Comparison of ENCODE assay signal across 22 cellular contexts in the genomic region with DNA sequence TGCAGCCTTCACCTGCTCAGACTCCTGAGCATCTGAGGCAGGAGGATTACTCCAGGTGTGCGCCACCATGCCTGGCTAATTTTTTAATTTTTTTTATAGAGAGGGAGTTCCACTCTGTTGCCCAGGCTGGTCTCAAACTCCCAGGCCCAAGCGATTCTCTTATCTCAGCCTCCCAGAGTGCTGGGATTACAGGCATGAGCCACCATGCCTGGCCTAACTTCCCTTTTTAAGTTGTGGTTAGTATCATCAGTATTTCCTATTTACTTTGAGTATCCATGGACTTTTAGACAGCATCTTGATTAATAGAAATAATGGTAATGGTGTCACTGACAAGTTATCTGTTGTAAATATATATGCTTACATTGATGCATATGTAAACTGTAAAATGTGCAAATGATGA.
DNase-seq lines count a peak whose midpoint lies in the region; ATAC-seq, FAIRE-seq and TF ChIP-seq lines count a peak whose summit lies in the region.
"Had no signal": no experiment of that assay in that cellular context is flagged by ENCODE, and none has a peak within 500 bp of the region (broad histone marks: within the 10 kb centered on the region; RNA-seq: fewer than 3 reads in every experiment).

No MANE protein-coding gene starts in this region.

- 89% methylated on average over 2 of the region's 2 CpGs; no CpG with 5 or more reads in 1 of the 2 experiments for WGBS in H1 (ENCODE audit: extremely low coverage in 1 of 2, insufficient coverage in 1 of 2, insufficient read length in 1 of 2, insufficient replicate concordance in 2 of 2, low coverage in 1 of 2, low lambda C conversion rate in 2 of 2, missing lambda C conversion rate in 1 of 2), 2 experiments

- H2BK12ac ChIP-seq in H1 (ENCODE audit: low read depth, low read length), result no peak overlapping the region

- peak; percentile 46 to 73 for DNase-seq in NOMO-1 (lab: John Stamatoyannopoulos, UW; ENCODE audit: unreplicated experiment in 2 of 2)
- no peak for DNase-seq in NOMO-1 treated with dmso at 0.1 percent for 144 hours (lab: John Stamatoyannopoulos, UW; ENCODE audit: unreplicated experiment)
- DNase-seq in OCI-M1 (lab: John Stamatoyannopoulos, UW), result peak; percentile 94
- DNase-seq in H1 (ENCODE audit: low read depth in 1 of 2, low spot score in 2 of 2), result no peak
- no peak for DNase-seq in EL
- no peak for DNase-seq in urothelium cell line (ENCODE audit: low spot score)
- DNase-seq: activated CD4-positive, alpha-beta T cell treated with anti-CD3 and anti-CD28 coated beads, Interleukin-2, amount 50 U/mL, for 48 hours; activated naive CD4-positive, alpha-beta T cell; amygdala; BE2C; heart right ventricle; retina; stimulated activated CD4-positive, alpha-beta T cell treated with anti-CD3 and anti-CD28 coated beads, Interleukin-4, amount 100 ng/mL, for 4 hours; T-helper 1 cell had no signal

- no peak overlapping the region for H4K8ac ChIP-seq in H1 (ENCODE audit: extremely low read depth, insufficient read depth, low read length)

- H2BK5ac ChIP-seq in H1 (ENCODE audit: low read depth, low read length), result no peak overlapping the region

- H3K23me2 ChIP-seq in H1 (ENCODE audit: low read depth, low read length), result peaks cover 2% of the 10 kb centered on the region; the same call in 1 of the 2 replicates

- no peak overlapping the region for H4K91ac ChIP-seq in H1 (replicated peaks; ENCODE audit: insufficient read length, low read length)

- no peak overlapping the region for H3K9ac ChIP-seq in H1 (replicated peaks in 1 of 4; ENCODE audit: extremely low read depth in 1 of 4, low read depth in 3 of 4, low read length in 3 of 4)

- no peaks in the 10 kb centered on the region for H3K27me3 ChIP-seq in H1 (replicated peaks in 1 of 4; ENCODE audit: control insufficient read depth in 3 of 4, extremely low read depth in 1 of 4, insufficient read depth in 3 of 4, low read length in 3 of 4)
- H3K27me3 ChIP-seq: BE2C, cardiac muscle cell, heart right ventricle had no signal

- FAIRE-seq in H1 (lab: Jason Lieb, UNC) (no peak), urothelium cell line (lab: Jason Lieb, UNC) (no peak)
- FAIRE-seq: GM12878, islet of Langerhans had no signal

- peaks cover 7% of the 10 kb centered on the region; the same call in 1 of the 2 replicates for H3K79me1 ChIP-seq in H1 (ENCODE audit: low read depth, low read length)

- H3K36me3 ChIP-seq in H1 (ENCODE audit: control insufficient read depth in 2 of 4, insufficient read depth in 4 of 4, low read length in 3 of 4), result no peaks in the 10 kb centered on the region; a peak in 1 of 8 replicates
- H3K36me3 ChIP-seq: BE2C, cardiac muscle cell, heart right ventricle had no signal

- H4K20me1 ChIP-seq in H1 (replicated peaks in 1 of 2; ENCODE audit: control insufficient read depth in 1 of 2, insufficient read depth in 2 of 2, low read length in 2 of 2), result peaks cover 10% of the 10 kb centered on the region in 2 experiments

- H3K4me1 ChIP-seq in H1 (replicated peaks in 1 of 4; ENCODE audit: control insufficient read depth in 3 of 4, insufficient read depth in 4 of 4, low read length in 3 of 4), result peaks cover 0 to 4% (median 1%) of the 10 kb centered on the region in 4 experiments; a peak in 3 of 7 replicates
- H3K4me1 ChIP-seq: BE2C had no signal

- no peak overlapping the region for H2BK20ac ChIP-seq in H1 (ENCODE audit: low read length)

- no peak for TF ChIP-seq CTCF in H1 (IDR thresholded peaks at IDR 0.05; ENCODE audit: control extremely low read depth in 1 of 3, insufficient read depth in 1 of 3, low read depth in 1 of 3, low read length in 3 of 3)

- no peak overlapping the region for H4K5ac ChIP-seq in H1 (ENCODE audit: insufficient read length, low read depth, low read length)

- TF ChIP-seq RAD21 in H1 (IDR thresholded peaks at IDR 0.05 in 1 of 2, conservative IDR thresholded peaks at IDR 0.05 in 1 of 2; ENCODE audit: low read depth in 2 of 2, low read length in 2 of 2), result no peak

- no peak overlapping the region for H3K4me3 ChIP-seq in H1 (ENCODE audit: extremely low read depth in 1 of 4, insufficient read depth in 2 of 4, low read depth in 3 of 4, low read length in 4 of 4)
- H3K4me3 ChIP-seq: cardiac muscle cell, GM12878, heart right ventricle had no signal

- H2AK5ac ChIP-seq in H1 (ENCODE audit: low read depth, low read length), result no peak overlapping the region

- H3K4me2 ChIP-seq in H1 (ENCODE audit: insufficient read depth in 1 of 2, low read depth in 2 of 2, low read length in 2 of 2), result no peak overlapping the region

- TF ChIP-seq POLR2A in H1 (IDR thresholded peaks at IDR 0.05; ENCODE audit: control extremely low read depth in 1 of 2, low read depth in 2 of 2, low read length in 2 of 2), result no peak

- H2AFZ ChIP-seq in H1 (ENCODE audit: low read length), result no peak overlapping the region

- CTCF ChIA-PET in H1 (lab: Charles Lee; ENCODE audit: partially characterized antibody), result interaction anchor here (0.6 kb wide), 1 partner anchor 152 kb away, joined by 3 read pairs; no protein-coding TSS in a partner anchor

- H3K18ac ChIP-seq in H1 (ENCODE audit: extremely low read depth, low read length), result no peak overlapping the region

- no peak overlapping the region for H3K4ac ChIP-seq in H1 (replicated peaks; ENCODE audit: insufficient read length, low read depth, low read length)

- no peak overlapping the region for H3K56ac ChIP-seq in H1 (replicated peaks; ENCODE audit: insufficient read length, low read depth, low read length)

- no peak overlapping the region for H2BK15ac ChIP-seq in H1 (ENCODE audit: low read length)

- TF ChIP-seq EP300 in H1 (IDR thresholded peaks at IDR 0.05; ENCODE audit: borderline replicate concordance in 1 of 2, low read depth in 2 of 2, low read length in 2 of 2), result no peak

- H3K27ac ChIP-seq in H1 (ENCODE audit: low read depth, low read length), result 0 out of 2 replicates have a peak overlapping the region, but pooled peaks have one; percentile 8
- H3K27ac ChIP-seq: 22Rv1, cardiac muscle cell had no signal

- H3K9me3 ChIP-seq in H1 (ENCODE audit: insufficient read depth in 2 of 2, low read depth in 1 of 2, low read length in 1 of 2), result no peaks in the 10 kb centered on the region
- H3K9me3 ChIP-seq: BE2C, heart right ventricle had no signal

- no peak overlapping the region for H3K14ac ChIP-seq in H1 (ENCODE audit: insufficient read length)

- peaks cover 0 to 93% of the 10 kb centered on the region in 2 experiments; a peak in 3 of 4 replicates for H3K79me2 ChIP-seq in H1 (ENCODE audit: control insufficient read depth in 1 of 2, insufficient read depth in 2 of 2, low read length in 2 of 2)

- no peak overlapping the region for H2BK120ac ChIP-seq in H1 (replicated peaks; ENCODE audit: low read depth, low read length)

- ATAC-seq in HG03097 (IDR thresholded peaks at IDR 0.05; ENCODE audit: low FRiP score, unreplicated experiment), result no peak
- no peak for ATAC-seq in HG02623 (IDR thresholded peaks at IDR 0.05; ENCODE audit: unreplicated experiment)
- ATAC-seq: GM12878, heart right ventricle, Right ventricle myocardium inferior, WTC11 had no signal

- POLR2A ChIA-PET in H1 (lab: Charles Lee; ENCODE audit: partially characterized antibody), result interaction anchor here (1.2 kb wide), 1 partner anchor 118 kb away, joined by 3 read pairs; no protein-coding TSS in a partner anchor

- H3K23ac ChIP-seq in H1 (ENCODE audit: insufficient read length), result no peak overlapping the region

TF ChIP-seq in H1, 55 proteins besides CTCF, POLR2A, EP300 and RAD21 (continues in another document):
- TF ChIP-seq USF2 (IDR thresholded peaks at IDR 0.05; ENCODE audit: low read length), result no peak
- TF ChIP-seq MAFK (IDR thresholded peaks at IDR 0.05; ENCODE audit: low read depth, low read length), result no peak
- TF ChIP-seq GTF2F1 (IDR thresholded peaks at IDR 0.05; ENCODE audit: borderline replicate concordance, low read depth, low read length), result no peak
- TF ChIP-seq CHD1 (IDR thresholded peaks at IDR 0.05; ENCODE audit: low read depth, low read length), result no peak
- no peak for TF ChIP-seq TAF1 (IDR thresholded peaks at IDR 0.05; ENCODE audit: low read depth, low read length)
- no peak for TF ChIP-seq SP4 (IDR thresholded peaks at IDR 0.05; ENCODE audit: low read length)
- no peak for TF ChIP-seq EGR1 (IDR thresholded peaks at IDR 0.05; ENCODE audit: borderline replicate concordance, low read depth, low read length)
- no peak for TF ChIP-seq EZH2 (IDR thresholded peaks at IDR 0.05; ENCODE audit: low read depth, low read length, severe bottlenecking)
- TF ChIP-seq RBBP5 (IDR thresholded peaks at IDR 0.05; ENCODE audit: borderline replicate concordance, low read depth, low read length), result no peak

Comparison
In these comparisons a context has a peak if more than half of its experiments do, and no peak if none do; other contexts are left out.
1. DNase-seq: peak in NOMO-1 (2 of 2) and OCI-M1 (single experiment); none in NOMO-1 treated with dmso at 0.1 percent for 144 hours (single experiment), H1 (0 of 2), EL (single experiment) and urothelium cell line (single experiment).